19 cellular contexts compared by ENCODE assay signal in the genomic region with DNA sequence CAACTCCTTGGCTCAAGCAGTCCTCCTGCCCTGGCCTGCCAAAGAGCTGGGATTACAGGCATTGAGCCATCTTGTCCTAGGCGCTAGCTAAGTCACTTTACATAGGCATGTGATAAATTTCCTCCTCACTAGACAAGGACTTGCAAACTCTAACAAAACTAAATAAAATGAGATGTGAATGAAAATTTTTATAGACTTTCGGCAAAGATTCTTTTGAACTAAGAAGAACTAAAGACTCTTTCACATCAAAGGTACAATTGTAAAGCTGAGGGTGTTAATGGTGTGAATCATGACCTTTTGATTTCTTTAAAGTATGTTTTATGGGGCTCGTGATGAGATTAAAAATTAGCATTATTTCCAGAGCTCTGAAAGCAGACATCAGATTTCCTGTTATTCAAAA.
DNase-seq lines count a peak whose midpoint lies in the region; ATAC-seq, FAIRE-seq and TF ChIP-seq lines count a peak whose summit lies in the region.
"Had no signal": no experiment of that assay in that cellular context is flagged by ENCODE, and none has a peak within 500 bp of the region (broad histone marks: within the 10 kb centered on the region; RNA-seq: fewer than 3 reads in every experiment).

No MANE protein-coding gene starts in this region.

- BruUV-seq in A673 (replicated peaks; lab: Mats Ljungman, UMichigan) = no TSS peak

- WGBS in small intestine, 3 donors = 46 to 66% (median 54%) methylated on average over 3 of the region's 3 CpGs
- WGBS in aorta, 2 donors = 56 to 66% methylated on average over 3 of the region's 3 CpGs

- H3K27ac ChIP-seq in A673 (ENCODE audit: low read depth, low read length, poor library complexity, severe bottlenecking) (peak overlapping the region; percentile 53), GM23338 (ENCODE audit: low read depth) (no peak overlapping the region), small intestine (ENCODE audit: low read depth in 1 of 2, low read length in 1 of 2) (no peak overlapping the region), aorta (ENCODE audit: low read depth in 1 of 2, low read length in 2 of 2) (no peak overlapping the region)
- H3K27ac ChIP-seq: A549 had no signal

- H3K27me3 ChIP-seq in A673 (replicated peaks; ENCODE audit: insufficient read depth, low read depth, low read length, poor library complexity) (no peaks in the 10 kb centered on the region), GM23338 (ENCODE audit: insufficient read depth) (no peaks in the 10 kb centered on the region), small intestine (ENCODE audit: control insufficient read depth in 2 of 2, insufficient read depth in 2 of 2, low read length in 2 of 2) (no peaks in the 10 kb centered on the region), aorta (ENCODE audit: control insufficient read depth in 1 of 2, insufficient read depth in 2 of 2, low read length in 1 of 2) (no peaks in the 10 kb centered on the region)

- H3K27me3 Mint-ChIP-seq in GM23338 (ENCODE audit: insufficient read depth, low read depth, poor library complexity) = no peaks in the 10 kb centered on the region
- H3K27me3 Mint-ChIP-seq: CD4-positive, alpha-beta memory T cell had no signal

- H3K4me1 ChIP-seq in A673 (ENCODE audit: insufficient read depth, low read length, poor library complexity, severe bottlenecking) = peaks cover 23% of the 10 kb centered on the region
- peaks cover 15% of the 10 kb centered on the region for H3K4me1 ChIP-seq in GM23338 (ENCODE audit: insufficient read depth)
- no peaks in the 10 kb centered on the region for H3K4me1 ChIP-seq in small intestine (ENCODE audit: control insufficient read depth in 2 of 2, insufficient read depth in 1 of 2, low read depth in 1 of 2, low read length in 1 of 2)
- no peaks in the 10 kb centered on the region for H3K4me1 ChIP-seq in aorta (ENCODE audit: control insufficient read depth in 1 of 2, insufficient read depth in 2 of 2, low read length in 2 of 2)
- H3K4me1 ChIP-seq: A549, Caco-2 had no signal

- ATAC-seq in GM23338 = peak; percentile 28; the same call in 1 of the 3 replicates
- no peak for ATAC-seq in left ventricle myocardium superior
- no peak for ATAC-seq in aorta (ENCODE audit: low FRiP score)
- ATAC-seq: A549, GM12878, HCT116 had no signal

- no peak overlapping the region for H3K4me3 Mint-ChIP-seq in GM23338
- H3K4me3 Mint-ChIP-seq: CD4-positive, alpha-beta memory T cell; H9 had no signal

- no peaks in the 10 kb centered on the region for H3F3A ChIP-seq in GM23338 (replicated peaks; ENCODE audit: low read depth)

- POLR2A ChIA-PET in A673 (lab: Charles Lee; ENCODE audit: low non-redundant PET) = interaction anchor here (0.8 kb wide), 1 partner anchor 16 kb away, joined by 4 read pairs; no protein-coding TSS in a partner anchor

- FAIRE-seq in small intestine (lab: Jason Lieb, UNC) = peak; percentile 33
- FAIRE-seq: A549, D721Med, GM12878 had no signal

- H3K79me2 ChIP-seq in GM23338 (replicated peaks; ENCODE audit: insufficient read depth) = no peaks in the 10 kb centered on the region

- TF ChIP-seq CTCF in A673 (conservative IDR thresholded peaks at IDR 0.05; ENCODE audit: low read depth, low read length) (no peak), GM23338 (conservative IDR thresholded peaks at IDR 0.05; ENCODE audit: low read depth in 2 of 2) (no peak)

- peaks cover 5% of the 10 kb centered on the region for H3K9me3 Mint-ChIP-seq in GM23338

- H3K9me3 ChIP-seq in A673 (ENCODE audit: low read depth, low read length, poor library complexity, severe bottlenecking) = peaks cover 21% of the 10 kb centered on the region
- no peaks in the 10 kb centered on the region for H3K9me3 ChIP-seq in small intestine (ENCODE audit: control insufficient read depth, low read depth)
- H3K9me3 ChIP-seq in aorta (ENCODE audit: control insufficient read depth, low read length) = no peaks in the 10 kb centered on the region
- H3K9me3 ChIP-seq: A549, Caco-2 had no signal

- H4K20me1 ChIP-seq in GM23338 (replicated peaks; ENCODE audit: insufficient read depth) = no peaks in the 10 kb centered on the region

- H3K4me3 ChIP-seq in A673 (ENCODE audit: low read depth, low read length, poor library complexity, severe bottlenecking) (no peak overlapping the region), GM23338 (no peak overlapping the region), small intestine (ENCODE audit: low read depth in 1 of 2, low read length in 2 of 2) (no peak overlapping the region), aorta (ENCODE audit: low read length in 2 of 2) (no peak overlapping the region)
- H3K4me3 ChIP-seq: A549, GM12878 had no signal

- DNase-seq in A673 (ENCODE audit: low spot score) = peak; percentile 89
- no peak for DNase-seq in GM23338 (ENCODE audit: low spot score)
- DNase-seq in medulla oblongata (ENCODE audit: extremely low spot score) = peak; percentile 42
- no peak for DNase-seq in small intestine
- DNase-seq in T-helper 1 cell = no peak
- DNase-seq in left ventricle myocardium superior = no peak
- DNase-seq in aorta = no peak
- DNase-seq: 8988T; Caco-2; CD4-positive, alpha-beta memory T cell; DMS 273 treated with DMSO at 0.1 percent for 48 hours; DMS79; EL; GDM1; H9 had no signal

- H3K4me1 Mint-ChIP-seq in GM23338 = peaks cover 15% of the 10 kb centered on the region; the same call in 2 of the 3 replicates
- H3K4me1 Mint-ChIP-seq: CD4-positive, alpha-beta memory T cell had no signal

- H3K36me3 ChIP-seq in A673 (ENCODE audit: insufficient read depth, low read length, poor library complexity, severe bottlenecking) (peaks cover 13% of the 10 kb centered on the region), GM23338 (ENCODE audit: insufficient read depth) (no peaks in the 10 kb centered on the region), small intestine (ENCODE audit: control insufficient read depth in 2 of 2, insufficient read depth in 2 of 2, low read length in 2 of 2) (no peaks in the 10 kb centered on the region), aorta (ENCODE audit: control insufficient read depth in 1 of 2, insufficient read depth in 2 of 2, low read length in 1 of 2) (no peaks in the 10 kb centered on the region)

- peak overlapping the region; percentile 35; the same call in 1 of the 2 replicates for H2AFZ ChIP-seq in GM23338

- H3K27ac Mint-ChIP-seq in GM23338 = no peak overlapping the region
- H3K27ac Mint-ChIP-seq: CD4-positive, alpha-beta memory T cell; H9 had no signal

- H3K36me3 Mint-ChIP-seq in GM23338 (ENCODE audit: low read depth) = no peaks in the 10 kb centered on the region; the same call in 2 of the 3 replicates
- H3K36me3 Mint-ChIP-seq: CD4-positive, alpha-beta memory T cell had no signal

- CTCF ChIA-PET in A673 (lab: Charles Lee) = no interaction called here

- H3K4me2 ChIP-seq in GM23338 = no peak overlapping the region
- H3K4me2 ChIP-seq: A549 had no signal

- intact Hi-C loops in A673 (cut with micrococcal nuclease; ENCODE audit: unreplicated experiment) = no loop called here
- intact Hi-C loops in left ventricle myocardium superior (cut with micrococcal nuclease) = no loop called here
- intact Hi-C loops in aorta (cut with DNase I) = no loop called here

- no peaks in the 10 kb centered on the region for H3K9me2 ChIP-seq in GM23338 (ENCODE audit: insufficient read depth)

TF ChIP-seq in GM23338, 12 proteins besides CTCF, POLR2A, EP300 and RAD21 (continues in another document):
- TF ChIP-seq EZH2phosphoT487 (IDR thresholded peaks at IDR 0.05; ENCODE audit: unreplicated experiment) = no peak

Comparison
In these comparisons a context has a peak if more than half of its experiments do, and no peak if none do; other contexts are left out.
1. DNase-seq: peak in A673 (single experiment) and medulla oblongata (single experiment); none in GM23338 (single experiment), small intestine (single experiment), T-helper 1 cell (0 of 5), left ventricle myocardium superior (single experiment) and aorta (0 of 2).